8 cellular contexts compared by ENCODE assay signal in the genomic region with DNA sequence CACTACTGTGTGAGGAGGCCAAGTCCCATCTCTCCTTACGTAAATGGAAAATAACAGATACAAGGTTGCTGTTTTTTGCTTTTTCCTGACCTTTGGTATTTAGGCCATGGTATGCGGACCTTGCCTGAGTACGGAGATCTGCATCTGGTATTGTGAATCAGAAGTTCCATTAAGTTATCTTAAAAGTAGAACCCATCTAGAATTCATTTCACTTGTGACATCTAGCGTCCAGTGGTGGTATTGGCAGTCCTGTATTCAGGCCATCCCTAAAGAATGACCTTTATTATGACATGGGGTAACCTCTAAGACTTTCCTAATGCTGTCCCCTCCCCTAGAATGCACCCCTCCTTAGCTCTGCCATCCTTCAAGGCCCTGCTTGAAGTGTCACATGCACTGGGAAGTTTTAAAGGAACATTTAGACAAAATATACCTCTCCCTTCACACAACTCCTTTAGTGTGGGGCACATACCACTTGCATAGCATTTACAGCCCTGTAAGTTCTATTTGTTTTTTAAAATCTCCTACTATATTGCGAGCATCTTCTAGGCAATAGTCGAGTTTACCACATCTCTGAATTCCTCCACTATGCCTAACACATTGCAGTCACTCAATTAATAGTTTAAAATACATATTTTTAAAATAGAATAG. TPM values are rescaled to one million over a fixed set of nuclear protein-coding genes. Genes with fewer than 3 reads are reported as not detected.
DNase-seq lines count a peak whose midpoint lies in the region; ATAC-seq and TF ChIP-seq lines count a peak whose summit lies in the region.

No MANE protein-coding gene starts in this region.

- no peak overlapping the region for H3K27ac Mint-ChIP-seq in natural killer cell

- WGBS in stomach, 5 donors, result 17 to 24% (median 19%) methylated on average over 6 of the region's 6 CpGs

- H3K9me3 Mint-ChIP-seq in natural killer cell, result no peaks in the 10 kb centered on the region

- peaks cover 4 to 30% of the 10 kb centered on the region in 2 donors for H3K4me1 Mint-ChIP-seq in natural killer cell

- no peak for TF ChIP-seq POLR2A in erythroblast (IDR thresholded peaks at IDR 0.05; ENCODE audit: low read length)
- TF ChIP-seq POLR2A in stomach (IDR thresholded peaks at IDR 0.05), result no peak

- peak; percentile 62 for DNase-seq in ACHN
- peak; percentile 37 for DNase-seq in GM13976 (ENCODE audit: low spot score)
- DNase-seq in NCI-H82 treated with DMSO at 0.1 percent for 48 hours (lab: John Stamatoyannopoulos, UW; ENCODE audit: unreplicated experiment), result peak; percentile 3
- DNase-seq in activated CD8-positive, alpha-beta memory T cell treated with anti-CD3 and anti-CD28 coated beads for 4 hours (ENCODE audit: low read depth in 2 of 2), result peak; percentile 27
- DNase-seq in erythroblast (lab: John Stamatoyannopoulos, UW), result peak; percentile 52 to 68
- peak; percentile 24 for DNase-seq in natural killer cell
- DNase-seq in stomach, result peak; percentile 55

- no peaks in the 10 kb centered on the region for H3K27me3 ChIP-seq in stomach

- peaks cover 3 to 22% (median 14%) of the 10 kb centered on the region in 4 donors for H3K4me1 ChIP-seq in stomach

- intact Hi-C loops in natural killer cell (cut with micrococcal nuclease) (loop anchor here (1.0 to 2.0 kb wide), 2 partner anchors 593 to 902 kb away; no protein-coding TSS in a partner anchor), stomach (cut with DNase I; ENCODE audit: low total_unique reads) (loop anchor here (10.0 kb wide), 1 partner anchor 897 kb away; no protein-coding TSS in a partner anchor)

- no peak overlapping the region for H3K27ac ChIP-seq in stomach

- TF ChIP-seq CTCF in GM13976 (IDR thresholded peaks at IDR 0.05; ENCODE audit: borderline replicate concordance, control extremely low read depth, extremely low read depth, insufficient read depth, missing control alignments), result peak; percentile 63
- peak; percentile 82 for TF ChIP-seq CTCF in natural killer cell (IDR thresholded peaks at IDR 0.05)
- TF ChIP-seq CTCF in stomach (IDR thresholded peaks at IDR 0.05), result peak in 5 of 7 experiments; percentile 48 to 92 (median 76)

- in situ Hi-C loops in ACHN (cut with HindIII; ENCODE audit: low pct_ligation_motif_present, low pct_unique_long_range_greater_than_20kb, low sequenced_read_pairs) (no loop called here), GM13976 (cut with MboI; ENCODE audit: low sequenced_read_pairs, unreplicated experiment) (loop anchor here (25.0 kb wide), 1 partner anchor 594 kb away; no protein-coding TSS in a partner anchor)

- no peaks in the 10 kb centered on the region for H3K36me3 Mint-ChIP-seq in natural killer cell

- H3K4me3 ChIP-seq in stomach, result no peak overlapping the region

- no peaks in the 10 kb centered on the region for H3K36me3 ChIP-seq in stomach

- ATAC-seq in HG02981 (IDR thresholded peaks at IDR 0.05; ENCODE audit: unreplicated experiment) (peak; percentile 44), natural killer cell (peak in 2 of 3 donors; percentile 29 to 32)

- no peak for TF ChIP-seq EP300 in stomach (IDR thresholded peaks at IDR 0.05)

- H3K9me3 ChIP-seq in stomach, result no peaks in the 10 kb centered on the region

- peak overlapping the region; percentile 52 for H3K4me3 Mint-ChIP-seq in natural killer cell

- H3K27me3 Mint-ChIP-seq in natural killer cell (ENCODE audit: low read depth in 2 of 2), result peaks cover 8 to 23% of the 10 kb centered on the region in 2 donors

RNA-seq across cellular contexts. Expression of a gene that starts 1.9 kb away (rescaled TPM):
- 10 to 100 TPM in 2 of 3 donors, 1 to 10 TPM in 1; 6.5 to 19.1 (median 10.2) TPM for total RNA-seq in natural killer cell
- total RNA-seq in stomach, result 100 to 1,000 TPM in 1 of 5 donors, 10 to 100 TPM in 2, 1 to 10 TPM in 2; 4.8 to 140 (median 13.6) TPM
- 1 to 10 TPM; 5.4 to 5.7 (median 5.4) TPM for polyA plus RNA-seq in stomach

RNA-seq across cellular contexts. Expression of a gene that starts 55.4 kb away (rescaled TPM):
- 100 to 1,000 TPM; 317 to 361 (median 320) TPM for total RNA-seq in natural killer cell
- 10 to 100 TPM in 4 of 5 donors, 1 to 10 TPM in 1; 3.2 to 50.2 (median 12.9) TPM for total RNA-seq in stomach
- 1 to 10 TPM; 2.1 to 5.3 (median 3.5) TPM for polyA plus RNA-seq in stomach

Comparison
In these comparisons a context has a peak if more than half of its experiments do, and no peak if none do; other contexts are left out.
1. DNase-seq: peak in every context shown above with its lines; median percentile 62 in ACHN; 60 in erythroblast; 55 in stomach; 37 in GM13976; 27 in activated CD8-positive, alpha-beta memory T cell treated with anti-CD3 and anti-CD28 coated beads for 4 hours; 24 in natural killer cell; 3 in NCI-H82 treated with DMSO at 0.1 percent for 48 hours.
2. RNA of a gene that starts 55.4 kb away (total RNA-seq): 317 to 361 TPM in natural killer cell; 3.2 to 50.2 TPM in stomach; every median in the first group is over 4 times any median in the second.
3. Peak in every context shown above with its lines, with median percentiles within 50 percentile points of each other: CTCF ChIP-seq.